In the genomic region with DNA sequence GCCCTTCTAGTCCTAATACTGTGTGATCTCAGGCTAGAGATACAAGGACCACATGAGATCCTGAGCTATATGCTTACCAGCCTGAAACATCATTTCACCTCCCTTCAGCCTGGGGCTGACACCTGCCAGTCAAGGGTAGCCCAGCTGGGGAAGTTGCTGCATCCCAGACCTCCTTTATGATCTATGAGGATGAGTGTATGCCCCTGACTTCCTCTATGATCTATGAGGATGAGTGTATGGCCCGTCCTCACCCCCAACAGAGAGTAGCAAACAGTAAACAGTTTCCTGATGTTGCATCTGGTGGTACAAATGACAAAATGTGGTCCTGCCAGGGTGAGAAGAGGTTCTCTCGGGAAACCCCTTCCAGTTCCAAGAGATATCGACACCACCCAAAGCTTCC, we compare ENCODE assay signal across 22 cellular contexts. TPM values are rescaled to one million over a fixed set of nuclear protein-coding genes. Genes with fewer than 3 reads are reported as not detected.
"Had no signal": no experiment of that assay in that cellular context is flagged by ENCODE, and none has a peak within 500 bp of the region (broad histone marks: within the 10 kb centered on the region; RNA-seq: fewer than 3 reads in every experiment).

No MANE protein-coding gene starts in this region.

- H3K4me3 Mint-ChIP-seq: memory B cell, natural killer cell, type B pancreatic cell had no signal

- DNase-seq: dermis blood vessel endothelial cell; effector memory CD4-positive, alpha-beta T cell; foreskin keratinocyte; natural killer cell; occipital lobe; ovary; psoas muscle; right cardiac atrium; sigmoid colon; stimulated activated CD4-positive, alpha-beta T cell treated with anti-CD3 and anti-CD28 coated beads, Interleukin-2, amount 100 ng/mL, for 24 hours; stimulated activated CD4-positive, alpha-beta T cell treated with anti-CD3 and anti-CD28 coated beads, Interleukin-4, amount 100 ng/mL, for 24 hours; stimulated activated naive CD4-positive, alpha-beta T cell; substantia nigra; testis; tibial artery had no signal

- H3K4me1 Mint-ChIP-seq: memory B cell, natural killer cell had no signal

- ATAC-seq: foreskin keratinocyte, gastroesophageal sphincter, heart left ventricle, left lobe of liver, natural killer cell, psoas muscle, right cardiac atrium had no signal

- H3K9me3 Mint-ChIP-seq: memory B cell, natural killer cell, type B pancreatic cell had no signal

- H3K36me3 Mint-ChIP-seq: memory B cell, natural killer cell, type B pancreatic cell had no signal

- H3K27ac Mint-ChIP-seq: memory B cell, natural killer cell, type B pancreatic cell had no signal

RNA-seq across cellular contexts. Expression of a gene that starts 8.9 kb away (rescaled TPM):
- total RNA-seq: epithelial cell of proximal tubule, fibroblast of lung, foreskin keratinocyte had no signal
